ENCODE assay signal across 25 cellular contexts in genomic region chr14:39272918-39273317, GRCh38. TPM values are rescaled to one million over a fixed set of nuclear protein-coding genes. Genes with fewer than 3 reads are reported as not detected.
A peak's percentile ranks its signal among the peaks of the same experiment; 100 is the strongest.
DNase-seq lines count a peak whose midpoint lies in the region; ATAC-seq and TF ChIP-seq lines count a peak whose summit lies in the region.
"Had no signal": no experiment of that assay in that cellular context is flagged by ENCODE, and none has a peak within 500 bp of the region (broad histone marks: within the 10 kb centered on the region; RNA-seq: fewer than 3 reads in every experiment).

No MANE protein-coding gene starts in this region.

- in situ Hi-C loops in GM13977 (cut with MboI; ENCODE audit: low pct_unique_long_range_greater_than_20kb, low sequenced_read_pairs, unreplicated experiment): no loop called here

- H3K9me3 ChIP-seq in breast epithelium: peaks cover 0 to 5% of the 10 kb centered on the region in 2 donors
- H3K9me3 ChIP-seq: A549, BE2C had no signal

- no peak for ATAC-seq in stimulated activated memory B cell treated with anti-CD40 and anti-IgM and Interleukin-4, amounts not matched to agents 10 μg/mL and 1 μg/mL and 100 μg/mL, for 72 hours
- ATAC-seq: A549, K562, SK-N-SH treated with all-trans-retinoic acid at 6 μM for 48 hours had no signal

- H3K27ac ChIP-seq in breast epithelium: no peak overlapping the region
- H3K27ac ChIP-seq: A549 had no signal

- peak overlapping the region; percentile 40 for H3K27ac Mint-ChIP-seq in MCF 10A (ENCODE audit: low read depth, unreplicated experiment)
- peak overlapping the region in 2 of 3 donors; percentile 30 to 54 for H3K27ac Mint-ChIP-seq in IgD-negative memory B cell
- peak overlapping the region; percentile 39 for H3K27ac Mint-ChIP-seq in dendritic cell treated with granulocyte-macrophage colony-stimulating factor and Interleukin-4, amounts not matched to agents 40 ng/mL and 50 ng/mL, for 4 days
- H3K27ac Mint-ChIP-seq in stimulated activated memory B cell treated with anti-CD40 and anti-IgM and Interleukin-4, amounts not matched to agents 10 μg/mL and 1 μg/mL and 100 μg/mL, for 72 hours: peak overlapping the region; percentile 77
- H3K27ac Mint-ChIP-seq: HFFc6 had no signal

- no TSS peak for BruUV-seq in MCF 10A (replicated peaks; lab: Mats Ljungman, UMichigan)

- CTCF ChIA-PET in MCF 10A (lab: Yijun Ruan, JAX): interaction anchor here (1.3 kb wide), 1 partner anchor 99 kb away, joined by 3 read pairs; no protein-coding TSS in a partner anchor

- H3K4me1 Mint-ChIP-seq in MCF 10A (ENCODE audit: insufficient read depth, unreplicated experiment): peaks cover 39% of the 10 kb centered on the region
- H3K4me1 Mint-ChIP-seq in IgD-negative memory B cell: peaks cover 49 to 58% (median 50%) of the 10 kb centered on the region in 3 donors
- H3K4me1 Mint-ChIP-seq in dendritic cell treated with granulocyte-macrophage colony-stimulating factor and Interleukin-4, amounts not matched to agents 40 ng/mL and 50 ng/mL, for 4 days (ENCODE audit: low read depth): peaks cover 79% of the 10 kb centered on the region
- peaks cover 81% of the 10 kb centered on the region for H3K4me1 Mint-ChIP-seq in stimulated activated memory B cell treated with anti-CD40 and anti-IgM and Interleukin-4, amounts not matched to agents 10 μg/mL and 1 μg/mL and 100 μg/mL, for 72 hours

- H3K27me3 ChIP-seq in breast epithelium: no peaks in the 10 kb centered on the region
- H3K27me3 ChIP-seq: BE2C had no signal

- peaks cover 20% of the 10 kb centered on the region for H3K36me3 Mint-ChIP-seq in MCF 10A (ENCODE audit: insufficient read depth, unreplicated experiment)
- H3K36me3 Mint-ChIP-seq in IgD-negative memory B cell: peaks cover 7% of the 10 kb centered on the region
- H3K36me3 Mint-ChIP-seq in dendritic cell treated with granulocyte-macrophage colony-stimulating factor and Interleukin-4, amounts not matched to agents 40 ng/mL and 50 ng/mL, for 4 days (ENCODE audit: low read depth): peaks cover 20% of the 10 kb centered on the region
- H3K36me3 Mint-ChIP-seq in stimulated activated memory B cell treated with anti-CD40 and anti-IgM and Interleukin-4, amounts not matched to agents 10 μg/mL and 1 μg/mL and 100 μg/mL, for 72 hours: peaks cover 21% of the 10 kb centered on the region

- intact Hi-C loops in MCF 10A (cut with micrococcal nuclease) (no loop called here), breast epithelium (cut with DNase I; ENCODE audit: low total_unique reads) (no loop called here)
- intact Hi-C loops in dendritic cell treated with granulocyte-macrophage colony-stimulating factor and Interleukin-4, amounts not matched to agents 40 ng/mL and 50 ng/mL, for 4 days (cut with micrococcal nuclease): no loop called here

- H3K36me3 ChIP-seq in breast epithelium: no peaks in the 10 kb centered on the region

- no peak for TF ChIP-seq POLR2A in breast epithelium (IDR thresholded peaks at IDR 0.05)

- TF ChIP-seq CTCF in MCF 10A (IDR thresholded peaks at IDR 0.05; ENCODE audit: unreplicated experiment): no peak
- no peak for TF ChIP-seq CTCF in breast epithelium (IDR thresholded peaks at IDR 0.05)
- TF ChIP-seq CTCF in GM13977 (IDR thresholded peaks at IDR 0.05; ENCODE audit: extremely low read depth, insufficient read depth, missing control alignments): no peak

- H3K27me3 Mint-ChIP-seq in MCF 10A (ENCODE audit: insufficient read depth, unreplicated experiment) (no peaks in the 10 kb centered on the region), IgD-negative memory B cell (no peaks in the 10 kb centered on the region)
- H3K27me3 Mint-ChIP-seq in dendritic cell treated with granulocyte-macrophage colony-stimulating factor and Interleukin-4, amounts not matched to agents 40 ng/mL and 50 ng/mL, for 4 days: no peaks in the 10 kb centered on the region
- H3K27me3 Mint-ChIP-seq in stimulated activated memory B cell treated with anti-CD40 and anti-IgM and Interleukin-4, amounts not matched to agents 10 μg/mL and 1 μg/mL and 100 μg/mL, for 72 hours: no peaks in the 10 kb centered on the region
- H3K27me3 Mint-ChIP-seq: CD4-positive, CD25-positive, alpha-beta regulatory T cell had no signal

- H3K4me3 ChIP-seq in breast epithelium: no peak overlapping the region
- H3K4me3 ChIP-seq: A549, K562 had no signal

- POLR2A ChIA-PET in MCF 10A (lab: Yijun Ruan, JAX): interaction anchor here (0.8 to 1.3 kb wide), 2 partner anchors 8 to 33 kb away, joined by 3 to 4 read pairs; no protein-coding TSS in a partner anchor

- no peak overlapping the region for H3K4me3 Mint-ChIP-seq in MCF 10A (ENCODE audit: unreplicated experiment)
- peak overlapping the region in 3 of 4 donors; percentile 56 to 79 (median 75) for H3K4me3 Mint-ChIP-seq in IgD-negative memory B cell
- no peak overlapping the region for H3K4me3 Mint-ChIP-seq in dendritic cell treated with granulocyte-macrophage colony-stimulating factor and Interleukin-4, amounts not matched to agents 40 ng/mL and 50 ng/mL, for 4 days
- H3K4me3 Mint-ChIP-seq in stimulated activated memory B cell treated with anti-CD40 and anti-IgM and Interleukin-4, amounts not matched to agents 10 μg/mL and 1 μg/mL and 100 μg/mL, for 72 hours: no peak overlapping the region
- H3K4me3 Mint-ChIP-seq: H9, HFFc6 had no signal

- H3K9me3 Mint-ChIP-seq in MCF 10A (ENCODE audit: unreplicated experiment) (peaks cover 10% of the 10 kb centered on the region), IgD-negative memory B cell (no peaks in the 10 kb centered on the region)
- H3K9me3 Mint-ChIP-seq in dendritic cell treated with granulocyte-macrophage colony-stimulating factor and Interleukin-4, amounts not matched to agents 40 ng/mL and 50 ng/mL, for 4 days: no peaks in the 10 kb centered on the region
- no peaks in the 10 kb centered on the region for H3K9me3 Mint-ChIP-seq in stimulated activated memory B cell treated with anti-CD40 and anti-IgM and Interleukin-4, amounts not matched to agents 10 μg/mL and 1 μg/mL and 100 μg/mL, for 72 hours

- H3K4me1 ChIP-seq in breast epithelium: no peaks in the 10 kb centered on the region
- H3K4me1 ChIP-seq: BE2C had no signal

- DNase-seq in MCF 10A (ENCODE audit: unreplicated experiment): no peak
- no peak for DNase-seq in breast epithelium (ENCODE audit: low spot score in 2 of 2)
- no peak for DNase-seq in GM13977 (ENCODE audit: low spot score)
- no peak for DNase-seq in NCI-H510A treated with DMSO at 0.1 percent for 48 hours (lab: John Stamatoyannopoulos, UW)
- DNase-seq: BE2C; Caco-2; CD4-positive, CD25-positive, alpha-beta regulatory T cell; DMS 273 treated with DMSO at 0.1 percent for 48 hours; DMS79 treated with DMSO at 0.1 percent for 48 hours; H9; HFFc6; MM.1S; NCI-H1048; NCI-H1436 treated with DMSO at 0.1 percent for 48 hours; NCI-H1930; NCI-H510A; NCI-H774; NK-92 treated with Interleukin-12 subunit alpha and Interleukin-12 subunit beta, amount 100 ng/mL, for 24 hours; SIG-M5 had no signal

RNA-seq across cellular contexts. Expression of gene MIA2, which starts 39.2 kb away (rescaled TPM):
- 63.2 and 72.9 TPM in 2 replicates for total RNA-seq in MCF 10A (2022)
- 10 to 100 TPM; 19.5 to 37.0 (median 23.3) TPM for total RNA-seq in breast epithelium
- 24.8 TPM for polyA plus RNA-seq in IgD-negative memory B cell

Comparison
In these comparisons a context has a peak if more than half of its experiments do, and no peak if none do; other contexts are left out.
1. H3K4me3 Mint-ChIP-seq: peak in IgD-negative memory B cell (3 of 4); none in MCF 10A (single experiment), dendritic cell treated with granulocyte-macrophage colony-stimulating factor and Interleukin-4, amounts not matched to agents 40 ng/mL and 50 ng/mL, for 4 days (single experiment) and stimulated activated memory B cell treated with anti-CD40 and anti-IgM and Interleukin-4, amounts not matched to agents 10 μg/mL and 1 μg/mL and 100 μg/mL, for 72 hours (single experiment).
2. Peak in every context shown above with its lines, with median percentiles within 50 percentile points of each other: H3K27ac Mint-ChIP-seq.